ENCODE assay signal across 9 cellular contexts in the genomic region with DNA sequence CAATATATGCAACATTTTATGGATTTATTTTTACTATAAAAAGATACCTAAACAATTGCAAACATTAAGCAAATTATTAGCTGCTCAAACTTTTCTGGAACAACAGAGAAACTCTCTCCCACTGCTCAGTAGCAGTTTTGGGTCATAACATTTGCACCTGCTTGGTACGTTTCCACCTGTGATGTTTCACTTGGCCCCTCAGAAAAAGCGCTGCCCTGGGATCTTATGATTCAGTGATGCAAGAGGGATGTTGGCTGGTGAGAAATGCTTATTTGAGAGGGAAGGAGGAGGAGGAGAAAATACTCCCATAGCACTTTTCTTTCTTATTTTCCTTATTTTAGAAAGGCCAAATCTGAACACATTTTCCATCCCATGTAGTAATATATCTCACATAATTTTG. TPM values are rescaled to one million over a fixed set of nuclear protein-coding genes. Genes with fewer than 3 reads are reported as not detected.
DNase-seq lines count a peak whose midpoint lies in the region; ATAC-seq and TF ChIP-seq lines count a peak whose summit lies in the region.
"Had no signal": no experiment of that assay in that cellular context is flagged by ENCODE, and none has a peak within 500 bp of the region (broad histone marks: within the 10 kb centered on the region; RNA-seq: fewer than 3 reads in every experiment).

No MANE protein-coding gene starts in this region.

- POLR2A ChIA-PET in A673 (lab: Charles Lee; ENCODE audit: low non-redundant PET), result no interaction called here

- H3K36me3 Mint-ChIP-seq in natural killer cell treated with Interleukin-12 subunit alpha and Interleukin-12 subunit beta and Interleukin-15 and Interleukin-18, amount 100 ng/mL, for 72 hours, result no peaks in the 10 kb centered on the region

- H3K4me1 Mint-ChIP-seq in natural killer cell treated with Interleukin-12 subunit alpha and Interleukin-12 subunit beta and Interleukin-15 and Interleukin-18, amount 100 ng/mL, for 72 hours (ENCODE audit: low read depth in 2 of 2), result peaks cover 9 to 10% of the 10 kb centered on the region in 2 donors

- H3K9ac ChIP-seq in KMS-11, result peak overlapping the region; percentile 90

- peaks cover 31% of the 10 kb centered on the region for H3K36me3 ChIP-seq in A673 (ENCODE audit: insufficient read depth, low read length, poor library complexity, severe bottlenecking)
- H3K36me3 ChIP-seq in KMS-11 (ENCODE audit: insufficient read depth), result no peaks in the 10 kb centered on the region

- CTCF ChIA-PET in A673 (lab: Charles Lee), result no interaction called here

- peaks cover 30% of the 10 kb centered on the region; the same call in 1 of the 2 replicates for H3K79me2 ChIP-seq in KMS-11 (ENCODE audit: insufficient read depth, low read depth)

- peaks cover 8 to 29% of the 10 kb centered on the region in 2 donors for H3K27me3 Mint-ChIP-seq in natural killer cell treated with Interleukin-12 subunit alpha and Interleukin-12 subunit beta and Interleukin-15 and Interleukin-18, amount 100 ng/mL, for 72 hours

- H3K4me3 ChIP-seq in A673 (ENCODE audit: low read depth, low read length, poor library complexity, severe bottlenecking), result peak overlapping the region; percentile 91
- H3K4me3 ChIP-seq in KMS-11 (IDR thresholded peaks at IDR 0.05; ENCODE audit: insufficient read depth, low read depth, low read length), result no peak overlapping the region
- H3K4me3 ChIP-seq in dorsolateral prefrontal cortex, result peak overlapping the region in 54 of 59 donors; percentile 59 to 88 (median 80)

- H3K4me3 Mint-ChIP-seq in natural killer cell treated with Interleukin-12 subunit alpha and Interleukin-12 subunit beta and Interleukin-15 and Interleukin-18, amount 100 ng/mL, for 72 hours, result peak overlapping the region; percentile 93

- no peak overlapping the region for H3K27ac ChIP-seq in A673 (ENCODE audit: low read depth, low read length, poor library complexity, severe bottlenecking)
- H3K27ac ChIP-seq in KMS-11, result peak overlapping the region; percentile 78; the same call in 1 of the 2 replicates
- peak overlapping the region in 36 of 59 donors; percentile 54 to 94 (median 84) for H3K27ac ChIP-seq in dorsolateral prefrontal cortex

- ATAC-seq in natural killer cell treated with Interleukin-12 subunit alpha and Interleukin-12 subunit beta and Interleukin-15 and Interleukin-18, amount 100 ng/mL, for 72 hours, result no peak
- ATAC-seq in HG02759 (IDR thresholded peaks at IDR 0.05; ENCODE audit: unreplicated experiment) (no peak), GM19397 (IDR thresholded peaks at IDR 0.05; ENCODE audit: unreplicated experiment) (no peak)

- DNase-seq in A673 (ENCODE audit: low spot score) (no peak), dorsolateral prefrontal cortex (no peak), NOMO-1 treated with DMSO at 0.1 percent for 48 hours (lab: John Stamatoyannopoulos, UW; ENCODE audit: unreplicated experiment) (no peak), activated gamma-delta T cell (lab: John Stamatoyannopoulos, UW) (no peak)
- DNase-seq in natural killer cell treated with Interleukin-12 subunit alpha and Interleukin-12 subunit beta and Interleukin-15 and Interleukin-18, amount 100 ng/mL, for 72 hours (ENCODE audit: low spot score), result no peak
- DNase-seq: activated CD4-positive, alpha-beta T cell treated with anti-CD3 and anti-CD28 coated beads for 1 hour had no signal

- H3K27ac Mint-ChIP-seq in natural killer cell treated with Interleukin-12 subunit alpha and Interleukin-12 subunit beta and Interleukin-15 and Interleukin-18, amount 100 ng/mL, for 72 hours, result no peak overlapping the region

- H3K4me1 ChIP-seq in A673 (ENCODE audit: insufficient read depth, low read length, poor library complexity, severe bottlenecking) (peaks cover 45% of the 10 kb centered on the region), KMS-11 (ENCODE audit: low read depth, poor library complexity, severe bottlenecking) (peaks cover 48% of the 10 kb centered on the region)

- no peaks in the 10 kb centered on the region for H4K20me1 ChIP-seq in KMS-11 (ENCODE audit: insufficient read depth)

- no TSS peak for BruUV-seq in A673 (replicated peaks; lab: Mats Ljungman, UMichigan)

- no peaks in the 10 kb centered on the region for H3K9me3 Mint-ChIP-seq in natural killer cell treated with Interleukin-12 subunit alpha and Interleukin-12 subunit beta and Interleukin-15 and Interleukin-18, amount 100 ng/mL, for 72 hours

- peak overlapping the region; percentile 55; the same call in 1 of the 2 replicates for H2AFZ ChIP-seq in KMS-11 (ENCODE audit: low read depth)

- TF ChIP-seq CTCF in A673 (conservative IDR thresholded peaks at IDR 0.05; ENCODE audit: low read depth, low read length) (no peak), KMS-11 (conservative IDR thresholded peaks at IDR 0.05; ENCODE audit: low read depth, low read length) (no peak), dorsolateral prefrontal cortex (IDR thresholded peaks at IDR 0.05 in 54 of 56, conservative IDR thresholded peaks at IDR 0.05 in 2 of 56; ENCODE audit: low read depth in 1 of 56, partially characterized antibody in 56 of 56) (no peak)

- peak overlapping the region; percentile 86 for H3K4me2 ChIP-seq in KMS-11

- H3K27me3 ChIP-seq in A673 (replicated peaks; ENCODE audit: insufficient read depth, low read depth, low read length, poor library complexity) (no peaks in the 10 kb centered on the region), KMS-11 (ENCODE audit: insufficient read depth, low read depth) (no peaks in the 10 kb centered on the region), dorsolateral prefrontal cortex (no peaks in the 10 kb centered on the region)

- intact Hi-C loops in A673 (cut with micrococcal nuclease; ENCODE audit: unreplicated experiment), result loop anchor here (2.0 kb wide), 1 partner anchor 668 kb away; no protein-coding TSS in a partner anchor
- intact Hi-C loops in dorsolateral prefrontal cortex (cut with DNase I), result loop anchor here in 1 of 2 donors (5.0 to 10.0 kb wide), 2 partner anchors 576 to 758 kb away; no protein-coding TSS in a partner anchor

- H3K9me3 ChIP-seq in A673 (ENCODE audit: low read depth, low read length, poor library complexity, severe bottlenecking), result no peaks in the 10 kb centered on the region

RNA-seq across cellular contexts. Expression of a gene that starts 9.2 kb away (rescaled TPM):
- 27.9 and 29.3 TPM in 2 replicates for total RNA-seq in A673 (2021)
- 10 to 100 TPM in 110 of 120 experiments, 1 to 10 TPM in 10; 6.8 to 23.0 (median 14.4) TPM for total RNA-seq in dorsolateral prefrontal cortex
- under 1 TPM; 0.21 to 0.39 TPM for total RNA-seq in natural killer cell treated with Interleukin-12 subunit alpha and Interleukin-12 subunit beta and Interleukin-15 and Interleukin-18, amount 100 ng/mL, for 72 hours

RNA-seq across cellular contexts. Expression of a gene that starts 45.4 kb away (rescaled TPM):
- total RNA-seq in A673 (2021) (28.0 and 35.4 TPM in 2 replicates), dorsolateral prefrontal cortex (10 to 100 TPM; 36.7 to 99.9 (median 61.0) TPM)
- 10 to 100 TPM; 40.1 to 43.3 TPM for total RNA-seq in natural killer cell treated with Interleukin-12 subunit alpha and Interleukin-12 subunit beta and Interleukin-15 and Interleukin-18, amount 100 ng/mL, for 72 hours

Comparison
In these comparisons a context has a peak if more than half of its experiments do, and no peak if none do; other contexts are left out.
1. RNA of a gene that starts 9.2 kb away (total RNA-seq): 27.9 to 29.3 TPM in A673 and 6.8 to 23.0 TPM in dorsolateral prefrontal cortex; 0.21 to 0.39 TPM in natural killer cell treated with Interleukin-12 subunit alpha and Interleukin-12 subunit beta and Interleukin-15 and Interleukin-18, amount 100 ng/mL, for 72 hours; every median in the first group is over 4 times any median in the second.